Comparison of ENCODE assay signal across 8 cellular contexts in genomic region chr4:48341776-48342558, GRCh38. TPM values are rescaled to one million over a fixed set of nuclear protein-coding genes. Genes with fewer than 3 reads are reported as not detected.
A peak's percentile ranks its signal among the peaks of the same experiment; 100 is the strongest.
DNase-seq lines count a peak whose midpoint lies in the region; ATAC-seq, FAIRE-seq and TF ChIP-seq lines count a peak whose summit lies in the region.

No MANE protein-coding gene starts in this region.

- H3K79me1 ChIP-seq in neuronal stem cell (ENCODE audit: low read depth, low read length): peaks cover 4% of the 10 kb centered on the region

- H3K4me2 ChIP-seq in OCI-LY1 (ENCODE audit: low read length) (peak overlapping the region; percentile 99), neuronal stem cell (ENCODE audit: insufficient read depth, low read length, poor library complexity, severe bottlenecking) (peak overlapping the region; percentile 68)

- peak overlapping the region; percentile 98 for H2BK5ac ChIP-seq in neuronal stem cell (ENCODE audit: low read length)

- H2BK12ac ChIP-seq in neuronal stem cell (ENCODE audit: low read length): no peak overlapping the region

- H2AFZ ChIP-seq in OCI-LY1 (ENCODE audit: low read length) (no peak overlapping the region), neuronal stem cell (ENCODE audit: low read length) (peak overlapping the region; percentile 95)

- no CpG with 5 or more reads among the region's 63 CpGs for WGBS in neuronal stem cell (ENCODE audit: extremely low coverage in 2 of 2, insufficient read length in 2 of 2, insufficient replicate concordance in 1 of 2), 2 donors
- under 1% methylated on average over 63 of the region's 63 CpGs for WGBS in thymus

- peak; percentile 13 for DNase-seq in 8988T
- DNase-seq in GM18507 (ENCODE audit: extremely low spot score, insufficient read length, low read depth): peak; percentile 9
- DNase-seq in activated gamma-delta T cell (lab: John Stamatoyannopoulos, UW): peak; percentile 57
- peak; percentile 36 to 54 for DNase-seq in frontal cortex (ENCODE audit: low spot score in 2 of 2)
- peak; percentile 61 for DNase-seq in neuronal stem cell (ENCODE audit: low spot score)

- H3K4me1 ChIP-seq in OCI-LY1 (ENCODE audit: insufficient read depth, low read length, severe bottlenecking): peaks cover 32% of the 10 kb centered on the region
- H3K4me1 ChIP-seq in neuronal stem cell (ENCODE audit: control insufficient read depth in 2 of 2, insufficient read depth in 1 of 2, low read depth in 1 of 2, low read length in 2 of 2): peaks cover 1 to 17% of the 10 kb centered on the region in 2 donors
- H3K4me1 ChIP-seq in thymus (ENCODE audit: control insufficient read depth, insufficient read depth, low read length): peaks cover 12% of the 10 kb centered on the region

- H2AK5ac ChIP-seq in neuronal stem cell (ENCODE audit: low read depth, low read length): peak overlapping the region; percentile 74

- peak overlapping the region; percentile 85 for H3K4ac ChIP-seq in neuronal stem cell (ENCODE audit: low read length)

- no peak overlapping the region for H4K8ac ChIP-seq in neuronal stem cell (ENCODE audit: low read depth, low read length)

- FAIRE-seq in GM18507 (lab: Jason Lieb, UNC) (no peak), frontal cortex (lab: Jason Lieb, UNC) (no peak)

- no peak overlapping the region for H2BK120ac ChIP-seq in neuronal stem cell (ENCODE audit: low read depth, low read length)

- H3K9me3 ChIP-seq in OCI-LY1 (ENCODE audit: low read length): no peaks in the 10 kb centered on the region
- H3K9me3 ChIP-seq in neuronal stem cell (replicated peaks in 1 of 2; ENCODE audit: control insufficient read depth in 2 of 2, insufficient read depth in 1 of 2, low read depth in 1 of 2, low read length in 2 of 2): no peaks in the 10 kb centered on the region
- H3K9me3 ChIP-seq in thymus (ENCODE audit: control insufficient read depth): no peaks in the 10 kb centered on the region

- TF ChIP-seq CTCF in OCI-LY1 (IDR thresholded peaks at IDR 0.05; ENCODE audit: low read length): no peak

- H3K36me3 ChIP-seq in OCI-LY1 (ENCODE audit: insufficient read depth, low read length) (no peaks in the 10 kb centered on the region), neuronal stem cell (replicated peaks in 1 of 2; ENCODE audit: control insufficient read depth in 2 of 2, insufficient read depth in 2 of 2, low read length in 2 of 2) (no peaks in the 10 kb centered on the region), thymus (ENCODE audit: control insufficient read depth, insufficient read depth) (no peaks in the 10 kb centered on the region)

- H3K23ac ChIP-seq in neuronal stem cell (ENCODE audit: low read depth, low read length, poor library complexity): peak overlapping the region; percentile 91

- no peaks in the 10 kb centered on the region for H3F3A ChIP-seq in OCI-LY1 (ENCODE audit: insufficient read depth, low read length)

- H3K27ac ChIP-seq in OCI-LY1 (ENCODE audit: low read depth, low read length, poor library complexity, severe bottlenecking) (peak overlapping the region; percentile 11), neuronal stem cell (replicated peaks; ENCODE audit: low read length) (peak overlapping the region; percentile 90), thymus (ENCODE audit: low read depth) (peak overlapping the region; percentile 96)

- H3K9ac ChIP-seq in OCI-LY1 (ENCODE audit: low read length) (peak overlapping the region; percentile 85), neuronal stem cell (ENCODE audit: low read depth, low read length, poor library complexity) (peak overlapping the region; percentile 95)

- peaks cover 2% of the 10 kb centered on the region; the same call in 1 of the 2 replicates for H4K20me1 ChIP-seq in OCI-LY1 (ENCODE audit: insufficient read depth, low read length)

- no peaks in the 10 kb centered on the region for H3K27me3 ChIP-seq in OCI-LY1 (ENCODE audit: insufficient read depth, low read length)
- no peaks in the 10 kb centered on the region for H3K27me3 ChIP-seq in neuronal stem cell (ENCODE audit: control insufficient read depth in 3 of 3, insufficient read depth in 3 of 3, low read depth in 1 of 3, low read length in 3 of 3)
- H3K27me3 ChIP-seq in thymus (ENCODE audit: control insufficient read depth, insufficient read depth): no peaks in the 10 kb centered on the region

- ATAC-seq in HG03025 (IDR thresholded peaks at IDR 0.05; ENCODE audit: low FRiP score, unreplicated experiment): peak; percentile 19

- no peak overlapping the region for H4K91ac ChIP-seq in neuronal stem cell (ENCODE audit: low read depth, low read length, poor library complexity)

- H3K9me2 ChIP-seq in OCI-LY1 (ENCODE audit: low read depth, low read length): no peaks in the 10 kb centered on the region

- peak overlapping the region; percentile 99 for H3K18ac ChIP-seq in neuronal stem cell (ENCODE audit: low read length)

- peaks cover 41% of the 10 kb centered on the region for H3K79me2 ChIP-seq in OCI-LY1 (ENCODE audit: insufficient read depth, low read length)

- H3K14ac ChIP-seq in neuronal stem cell (ENCODE audit: low read length): peak overlapping the region; percentile 98

- H3K4me3 ChIP-seq in OCI-LY1 (ENCODE audit: low read depth, low read length, poor library complexity, severe bottlenecking) (peak overlapping the region; percentile 91), neuronal stem cell (ENCODE audit: low read length in 2 of 2) (peak overlapping the region; percentile 91 to 98), thymus (ENCODE audit: low read length) (peak overlapping the region; percentile 75)

- H2BK15ac ChIP-seq in neuronal stem cell (ENCODE audit: low read length): peak overlapping the region; percentile 24

RNA-seq across cellular contexts. Expression of gene SLAIN2, which starts 0.6 kb away (rescaled TPM):
- 206 TPM for total RNA-seq in frontal cortex
- 61.5 TPM for polyA plus RNA-seq in neuronal stem cell (2013, experiment 1 of 2)
- 63.1 TPM for polyA plus RNA-seq in neuronal stem cell (2013, experiment 2 of 2)
- polyA plus RNA-seq in thymus: 21.2 TPM

Comparison
In these comparisons a context has a peak if more than half of its experiments do, and no peak if none do; other contexts are left out.
1. Peak in every context shown above with its lines: DNase-seq, ATAC-seq, H3K4me3 ChIP-seq and H3K27ac ChIP-seq.
2. DNase-seq: peak in every context shown above with its lines; median percentile 61 in neuronal stem cell; 57 in activated gamma-delta T cell; 45 in frontal cortex; 13 in 8988T; 9 in GM18507.
3. H3K27ac ChIP-seq: peak in every context shown above with its lines; median percentile 96 in thymus; 90 in neuronal stem cell; 11 in OCI-LY1.